Comparison of ENCODE assay signal across 20 cellular contexts in the genomic region with DNA sequence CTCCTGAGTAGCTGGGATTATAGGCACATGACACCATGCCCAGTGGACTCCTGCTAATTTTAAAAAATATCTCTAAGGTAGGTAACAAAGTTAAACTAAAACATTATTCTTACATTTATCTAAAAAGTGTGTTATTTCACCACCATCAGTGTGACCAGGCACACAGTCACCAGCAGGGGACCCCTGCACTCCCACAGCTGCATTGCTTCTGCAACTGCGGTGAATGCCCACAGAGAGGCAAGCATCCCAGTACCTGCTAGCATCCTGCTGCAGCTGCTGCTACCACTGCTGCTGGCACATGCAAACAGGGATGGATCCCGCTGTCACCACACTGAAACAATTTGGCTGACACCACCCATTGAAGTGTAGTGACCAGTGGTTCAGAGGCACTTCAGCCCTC. TPM values are rescaled to one million over a fixed set of nuclear protein-coding genes. Genes with fewer than 3 reads are reported as not detected.
DNase-seq lines count a peak whose midpoint lies in the region; ATAC-seq and TF ChIP-seq lines count a peak whose summit lies in the region.
"Had no signal": no experiment of that assay in that cellular context is flagged by ENCODE, and none has a peak within 500 bp of the region (broad histone marks: within the 10 kb centered on the region; RNA-seq: fewer than 3 reads in every experiment).

No MANE protein-coding gene starts in this region.

- H2BK15ac ChIP-seq in mesendoderm (replicated peaks; ENCODE audit: low read depth), result no peak overlapping the region

- TF ChIP-seq CTCF in DND-41 (IDR thresholded peaks at IDR 0.05; ENCODE audit: borderline replicate concordance, extremely low read depth, low read length, poor library complexity, severe bottlenecking) (peak; percentile 15), HEK293 (tag by site-specific recombination; IDR thresholded peaks at IDR 0.05) (peak; percentile 53), astrocyte of the spinal cord (IDR thresholded peaks at IDR 0.05; ENCODE audit: low read depth, low read length) (peak; percentile 17), smooth muscle cell (IDR thresholded peaks at IDR 0.05; ENCODE audit: borderline replicate concordance, insufficient read depth, poor library complexity, severe bottlenecking) (no peak), upper lobe of left lung (IDR thresholded peaks at IDR 0.05) (no peak)

- POLR2A ChIA-PET in HEK293 (lab: Yijun Ruan, JAX), result no interaction called here

- H3K27me3 ChIP-seq in DND-41 (ENCODE audit: insufficient read depth, low read length, poor library complexity) (no peaks in the 10 kb centered on the region), mesendoderm (ENCODE audit: insufficient read depth, low read length, poor library complexity) (no peaks in the 10 kb centered on the region), smooth muscle cell (ENCODE audit: low read depth) (no peaks in the 10 kb centered on the region), upper lobe of left lung (no peaks in the 10 kb centered on the region)
- H3K27me3 ChIP-seq: Peyer's patch, right atrium auricular region, suprapubic skin had no signal

- H3K4me3 ChIP-seq in DND-41 (ENCODE audit: low read depth in 1 of 2, low read length in 2 of 2), result no peak overlapping the region
- no peak overlapping the region for H3K4me3 ChIP-seq in HEK293 (ENCODE audit: low read depth, low read length)
- H3K4me3 ChIP-seq in astrocyte of the spinal cord (ENCODE audit: low read depth, low read length), result no peak overlapping the region
- no peak overlapping the region for H3K4me3 ChIP-seq in mesendoderm (ENCODE audit: low read length)
- H3K4me3 ChIP-seq in smooth muscle cell, result no peak overlapping the region
- H3K4me3 ChIP-seq in upper lobe of left lung, result no peak overlapping the region
- H3K4me3 ChIP-seq: Peyer's patch, right atrium auricular region, suprapubic skin had no signal

- no peaks in the 10 kb centered on the region for H3K79me1 ChIP-seq in mesendoderm (ENCODE audit: low read length)

- ATAC-seq in DND-41 (ENCODE audit: insufficient read depth, low read depth) (peak; percentile 31; the same call in 2 of the 3 replicates), GM19463 (IDR thresholded peaks at IDR 0.05; ENCODE audit: unreplicated experiment) (no peak), HG02840 (IDR thresholded peaks at IDR 0.05; ENCODE audit: low FRiP score, unreplicated experiment) (no peak), upper lobe of left lung (ENCODE audit: low FRiP score in 2 of 2) (no peak)
- ATAC-seq: T-helper 17 cell had no signal

- no peak overlapping the region for H3K4ac ChIP-seq in mesendoderm (ENCODE audit: low read depth, low read length)

- in situ Hi-C loops in astrocyte of the spinal cord (cut with HindIII; ENCODE audit: low sequenced_read_pairs), result no loop called here

- H3K4me1 ChIP-seq in DND-41 (ENCODE audit: insufficient read depth, low read length) (no peaks in the 10 kb centered on the region), HEK293 (ENCODE audit: control insufficient read depth, insufficient read depth, low read length) (peaks cover 3% of the 10 kb centered on the region; the same call in 1 of the 2 replicates), mesendoderm (ENCODE audit: control insufficient read depth, low read depth, low read length) (no peaks in the 10 kb centered on the region), smooth muscle cell (ENCODE audit: low read depth) (no peaks in the 10 kb centered on the region), upper lobe of left lung (no peaks in the 10 kb centered on the region)
- H3K4me1 ChIP-seq: Peyer's patch, right atrium auricular region, suprapubic skin had no signal

- H3K79me2 ChIP-seq in DND-41 (ENCODE audit: insufficient read depth, low read length), result no peaks in the 10 kb centered on the region
- H3K79me2 ChIP-seq in mesendoderm (ENCODE audit: control insufficient read depth, insufficient read depth, low read length), result no peaks in the 10 kb centered on the region
- H3K79me2 ChIP-seq in smooth muscle cell (ENCODE audit: low read depth), result no peaks in the 10 kb centered on the region

- H3K9me3 ChIP-seq in DND-41 (ENCODE audit: insufficient read depth, low read length, severe bottlenecking), result peaks cover 4% of the 10 kb centered on the region
- H3K9me3 ChIP-seq in HEK293 (ENCODE audit: control insufficient read depth, insufficient read depth, low read depth, low read length), result no peaks in the 10 kb centered on the region
- H3K9me3 ChIP-seq in smooth muscle cell (replicated peaks; ENCODE audit: low read depth), result no peaks in the 10 kb centered on the region
- peaks cover 0 to 4% (median 0%) of the 10 kb centered on the region in 4 donors for H3K9me3 ChIP-seq in upper lobe of left lung
- H3K9me3 ChIP-seq: Peyer's patch, right atrium auricular region, suprapubic skin had no signal

- TF ChIP-seq EP300 in upper lobe of left lung (IDR thresholded peaks at IDR 0.05), result no peak

- H3K9ac ChIP-seq in DND-41 (ENCODE audit: low read depth, low read length) (no peak overlapping the region), mesendoderm (ENCODE audit: low read length) (no peak overlapping the region), smooth muscle cell (ENCODE audit: low read depth) (no peak overlapping the region)

- no peak for TF ChIP-seq POLR2A in upper lobe of left lung (IDR thresholded peaks at IDR 0.05)

- H4K20me1 ChIP-seq in DND-41 (ENCODE audit: insufficient read depth, low read length) (no peaks in the 10 kb centered on the region), smooth muscle cell (ENCODE audit: low read depth) (no peaks in the 10 kb centered on the region)

- no peak overlapping the region for H2BK120ac ChIP-seq in mesendoderm (ENCODE audit: low read depth, low read length)

- H3K23ac ChIP-seq in mesendoderm (ENCODE audit: low read length), result no peak overlapping the region

- no peak overlapping the region for H2AFZ ChIP-seq in DND-41 (ENCODE audit: low read depth, low read length)
- no peak overlapping the region for H2AFZ ChIP-seq in smooth muscle cell (ENCODE audit: low read depth)

- H3K27ac ChIP-seq in DND-41 (ENCODE audit: low read length) (no peak overlapping the region), HEK293 (ENCODE audit: extremely low read depth, low read depth, low read length) (no peak overlapping the region), mesendoderm (ENCODE audit: low read depth, low read length) (no peak overlapping the region), smooth muscle cell (ENCODE audit: low read depth) (no peak overlapping the region), upper lobe of left lung (no peak overlapping the region)
- H3K27ac ChIP-seq: Peyer's patch, right atrium auricular region, suprapubic skin had no signal

- no peak overlapping the region for H4K5ac ChIP-seq in mesendoderm (ENCODE audit: low read length)

- H3K56ac ChIP-seq in mesendoderm (ENCODE audit: low read length), result no peak overlapping the region

- H2AK5ac ChIP-seq in mesendoderm (ENCODE audit: low read length), result no peak overlapping the region

- H2BK5ac ChIP-seq in mesendoderm (ENCODE audit: low read length), result no peak overlapping the region

- H3K4me2 ChIP-seq in DND-41 (ENCODE audit: insufficient read depth, low read length), result no peak overlapping the region
- no peak overlapping the region for H3K4me2 ChIP-seq in mesendoderm (ENCODE audit: low read length)
- H3K4me2 ChIP-seq in smooth muscle cell, result no peak overlapping the region

- H3F3A ChIP-seq in smooth muscle cell (ENCODE audit: low read depth), result no peaks in the 10 kb centered on the region

- H3K18ac ChIP-seq in mesendoderm (ENCODE audit: low read length), result no peak overlapping the region

- CTCF ChIA-PET in HEK293 (lab: Yijun Ruan, JAX), result interaction anchor here (0.6 to 2.0 kb wide), 6 partner anchors 10 to 1343 kb away, joined by 3 to 6 read pairs (median 3); no protein-coding TSS in a partner anchor

- H4K8ac ChIP-seq in mesendoderm (ENCODE audit: low read depth, low read length), result no peak overlapping the region

- no CpG with 5 or more reads among the region's 2 CpGs for WGBS in mesendoderm (ENCODE audit: extremely low coverage, insufficient coverage, low lambda C conversion rate)
- 93% methylated on average over 2 of the region's 2 CpGs for WGBS in smooth muscle cell (ENCODE audit: low lambda C conversion rate)
- 83 to 100% methylated on average over 1 to 2 of the region's 2 CpGs for WGBS in upper lobe of left lung, 2 donors

- no peaks in the 10 kb centered on the region for H3K36me3 ChIP-seq in DND-41 (ENCODE audit: insufficient read depth, low read length)
- H3K36me3 ChIP-seq in HEK293 (ENCODE audit: control insufficient read depth in 2 of 2, insufficient read depth in 1 of 2, low read length in 2 of 2), result no peaks in the 10 kb centered on the region
- H3K36me3 ChIP-seq in mesendoderm (ENCODE audit: control insufficient read depth, insufficient read depth, low read length), result no peaks in the 10 kb centered on the region
- H3K36me3 ChIP-seq in smooth muscle cell (ENCODE audit: low read depth), result no peaks in the 10 kb centered on the region
- no peaks in the 10 kb centered on the region for H3K36me3 ChIP-seq in upper lobe of left lung
- H3K36me3 ChIP-seq: Peyer's patch, right atrium auricular region, suprapubic skin had no signal

- DNase-seq in DND-41 (peak; percentile 14), astrocyte of the spinal cord (ENCODE audit: low read depth, low spot score) (no peak), mesendoderm (peak; percentile 27), smooth muscle cell (lab: John Stamatoyannopoulos, UW; ENCODE audit: unreplicated experiment) (no peak), upper lobe of left lung (no peak)
- DNase-seq: activated B cell treated with CpG ODN at 0.5 μM for 24 hours; activated CD4-positive, alpha-beta memory T cell treated with anti-CD3 and anti-CD28 coated beads for 36 hours; activated gamma-delta T cell treated with Interleukin-2 at 50 U/mL for 16 hours; DMS153; GF-D8; NCI-H1694 treated with DMSO at 0.1 percent for 48 hours; NCI-H2227 treated with DMSO at 0.1 percent for 48 hours; occipital lobe; Peyer's patch; T-helper 17 cell had no signal

TF ChIP-seq in HEK293, 187 proteins besides CTCF, POLR2A, EP300 and RAD21 (continues in another document):
- no peak for TF ChIP-seq ZNF777 (tag by site-specific recombination; IDR thresholded peaks at IDR 0.05; ENCODE audit: borderline replicate concordance)
- no peak for TF ChIP-seq ZNF350 (tag by site-specific recombination; IDR thresholded peaks at IDR 0.05)
- TF ChIP-seq KLF1 (tag by site-specific recombination; IDR thresholded peaks at IDR 0.05), result no peak
- no peak for TF ChIP-seq SCRT2 (tag by site-specific recombination; IDR thresholded peaks at IDR 0.05)
- TF ChIP-seq ZNF629 (tag by site-specific recombination; IDR thresholded peaks at IDR 0.05), result no peak
- TF ChIP-seq ZNF214 (tag by site-specific recombination; IDR thresholded peaks at IDR 0.05; ENCODE audit: borderline replicate concordance), result no peak
- no peak for TF ChIP-seq ZNF776 (tag by site-specific recombination; IDR thresholded peaks at IDR 0.05; ENCODE audit: borderline replicate concordance)

RNA-seq across cellular contexts. Expression of gene EPB41L2, which starts 21.9 kb away (rescaled TPM):
- 87.9 TPM for polyA plus RNA-seq in mesendoderm (2013, experiment 1 of 2)
- polyA plus RNA-seq in mesendoderm (2013, experiment 2 of 2), result 87.1 TPM
- total RNA-seq in smooth muscle cell (44.6 and 52.9 TPM in 2 replicates), upper lobe of left lung (100 to 1,000 TPM in 3 of 6 donors, 10 to 100 TPM in 3; 68.7 to 201 (median 98.2) TPM)
- 40.2 and 44.2 TPM in 2 replicates for polyA plus RNA-seq in smooth muscle cell

RNA-seq across cellular contexts. Expression of gene AKAP7, which starts 50.3 kb away (rescaled TPM):
- polyA plus RNA-seq in mesendoderm (2013, experiment 1 of 2), result 10.4 TPM
- 11.5 TPM for polyA plus RNA-seq in mesendoderm (2013, experiment 2 of 2)
- total RNA-seq in smooth muscle cell (6.5 and 9.5 TPM in 2 replicates), upper lobe of left lung (10 to 100 TPM in 2 of 6 donors, 1 to 10 TPM in 4; 2.4 to 11.3 (median 7.1) TPM)
- 2.0 and 3.6 TPM in 2 replicates for polyA plus RNA-seq in smooth muscle cell

Comparison
In these comparisons a context has a peak if more than half of its experiments do, and no peak if none do; other contexts are left out.
1. DNase-seq: peak in DND-41 (single experiment) and mesendoderm (single experiment); none in astrocyte of the spinal cord (single experiment), smooth muscle cell (single experiment) and upper lobe of left lung (0 of 2).
2. CTCF ChIP-seq: peak in DND-41 (single experiment), HEK293 (single experiment) and astrocyte of the spinal cord (single experiment); none in smooth muscle cell (single experiment) and upper lobe of left lung (0 of 6).